Comparison of ENCODE assay signal across 1 cellular context in the genomic region with DNA sequence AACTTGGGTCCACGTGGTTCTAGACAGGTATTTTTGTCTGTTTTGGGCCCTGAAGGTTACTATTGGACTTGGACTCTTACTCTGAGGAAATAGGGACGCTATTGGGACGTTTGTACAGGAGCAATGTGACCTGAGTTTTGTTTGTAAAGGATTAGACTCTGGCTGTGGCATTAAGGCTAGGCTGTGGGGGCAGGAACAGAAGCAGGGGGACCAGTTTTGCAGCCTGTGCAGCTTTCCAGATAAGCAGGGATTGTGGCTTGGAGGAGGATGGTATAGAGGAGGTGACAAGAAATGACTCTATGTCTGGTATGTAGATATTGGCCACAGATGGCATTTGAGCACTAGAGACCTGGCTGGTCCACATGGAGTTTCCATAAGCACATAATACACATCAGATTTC.
TF ChIP-seq lines count a peak whose summit lies in the region.

No MANE protein-coding gene starts in this region.

TF ChIP-seq in endothelial cell of umbilical vein, 7 proteins besides CTCF, POLR2A, EP300 and RAD21 (continued from another document):
- TF ChIP-seq JUN (IDR thresholded peaks at IDR 0.05; ENCODE audit: borderline replicate concordance, insufficient read depth, insufficient read length, low read depth) (no peak), GATA2 (IDR thresholded peaks at IDR 0.05; ENCODE audit: insufficient read depth, insufficient read length, low read depth, low read length) (no peak), MYC (IDR thresholded peaks at IDR 0.05; ENCODE audit: low read depth, low read length) (no peak), FOS (IDR thresholded peaks at IDR 0.05; ENCODE audit: borderline replicate concordance, insufficient read depth, low read length) (no peak), POLR2AphosphoS5 (IDR thresholded peaks at IDR 0.05; ENCODE audit: insufficient read depth, low read depth, low read length) (no peak)
